ENCODE assay signal across 13 cellular contexts in genomic region chr1:94022471-94023189, GRCh38.
A peak's percentile ranks its signal among the peaks of the same experiment; 100 is the strongest.
DNase-seq lines count a peak whose midpoint lies in the region; ATAC-seq and TF ChIP-seq lines count a peak whose summit lies in the region.
"Had no signal": no experiment of that assay in that cellular context is flagged by ENCODE, and none has a peak within 500 bp of the region (broad histone marks: within the 10 kb centered on the region; RNA-seq: fewer than 3 reads in every experiment).

No MANE protein-coding gene starts in this region.

- no peak overlapping the region for H3K23ac ChIP-seq in mesendoderm (ENCODE audit: low read length)

- H3K27ac Mint-ChIP-seq in immature natural killer cell = peak overlapping the region in 5 of 6 donors; percentile 71 to 98 (median 91)
- peak overlapping the region; percentile 35 for H3K27ac Mint-ChIP-seq in type B pancreatic cell
- H3K27ac Mint-ChIP-seq: activated naive CD8-positive, alpha-beta T cell treated with anti-CD3 and anti-CD28 coated beads, Interleukin-2, amount 10 ng/mL, durations not matched to agents 7 days and 5 days had no signal

- no peak overlapping the region for H2BK120ac ChIP-seq in mesendoderm (ENCODE audit: low read depth, low read length)

- ATAC-seq in GM21737 (IDR thresholded peaks at IDR 0.05; ENCODE audit: unreplicated experiment) = no peak

- H2BK5ac ChIP-seq in mesendoderm (ENCODE audit: low read length) = no peak overlapping the region

- peak; percentile 33 for DNase-seq in DMS153 (lab: John Stamatoyannopoulos, UW)
- DNase-seq in DMS153 treated with DMSO at 0.1 percent for 48 hours (lab: John Stamatoyannopoulos, UW; ENCODE audit: unreplicated experiment) = no peak
- DNase-seq in brain microvascular endothelial cell = peak; percentile 96
- no peak for DNase-seq in immature natural killer cell
- no peak for DNase-seq in type B pancreatic cell (ENCODE audit: extremely low spot score, unreplicated experiment)
- DNase-seq in mesendoderm = no peak
- no peak for DNase-seq in NCI-H1930 (lab: John Stamatoyannopoulos, UW)
- DNase-seq: activated CD4-positive, alpha-beta T cell treated with anti-CD3 and anti-CD28 coated beads for 1 hour; activated naive CD8-positive, alpha-beta T cell treated with anti-CD3 and anti-CD28 coated beads, Interleukin-2, amount 10 ng/mL, durations not matched to agents 7 days and 5 days; Peyer's patch had no signal

- H3K27me3 ChIP-seq in brain microvascular endothelial cell (replicated peaks) = no peaks in the 10 kb centered on the region
- no peaks in the 10 kb centered on the region for H3K27me3 ChIP-seq in mesendoderm (ENCODE audit: insufficient read depth, low read length, poor library complexity)
- H3K27me3 ChIP-seq: Peyer's patch had no signal

- no peak overlapping the region for H3K9ac ChIP-seq in mesendoderm (ENCODE audit: low read length)
- H3K9ac ChIP-seq: KMS-11 had no signal

- no peak for TF ChIP-seq CTCF in brain microvascular endothelial cell (IDR thresholded peaks at IDR 0.05; ENCODE audit: low read depth, low read length, missing control alignments)
- no peak for TF ChIP-seq CTCF in type B pancreatic cell (conservative IDR thresholded peaks at IDR 0.05)

- H3K4me3 Mint-ChIP-seq in immature natural killer cell (peak overlapping the region in 4 of 5 donors; percentile 48 to 78 (median 68)), type B pancreatic cell (no peak overlapping the region)
- H3K4me3 Mint-ChIP-seq: activated naive CD8-positive, alpha-beta T cell treated with anti-CD3 and anti-CD28 coated beads, Interleukin-2, amount 10 ng/mL, durations not matched to agents 7 days and 5 days had no signal

- no peaks in the 10 kb centered on the region for H3K4me1 ChIP-seq in mesendoderm (ENCODE audit: control insufficient read depth, low read depth, low read length)

- no CpG with 5 or more reads among the region's 6 CpGs for WGBS in mesendoderm (ENCODE audit: extremely low coverage, insufficient coverage, low lambda C conversion rate)

- H3K56ac ChIP-seq in mesendoderm (ENCODE audit: low read length) = no peak overlapping the region

- in situ Hi-C loops in brain microvascular endothelial cell (cut with HindIII; ENCODE audit: low pct_ligation_motif_present, low sequenced_read_pairs) = no loop called here

- no peak overlapping the region for H3K4me3 ChIP-seq in brain microvascular endothelial cell (ENCODE audit: low read depth, low read length)
- H3K4me3 ChIP-seq in mesendoderm (ENCODE audit: low read length) = no peak overlapping the region
- H3K4me3 ChIP-seq: Peyer's patch had no signal

- H3K36me3 ChIP-seq in brain microvascular endothelial cell (replicated peaks) (no peaks in the 10 kb centered on the region), mesendoderm (ENCODE audit: control insufficient read depth, insufficient read depth, low read length) (no peaks in the 10 kb centered on the region)
- H3K36me3 ChIP-seq: Peyer's patch had no signal

- H3K4ac ChIP-seq in mesendoderm (ENCODE audit: low read depth, low read length) = no peak overlapping the region

- H3K27ac ChIP-seq in brain microvascular endothelial cell (peak overlapping the region; percentile 62), mesendoderm (ENCODE audit: low read depth, low read length) (no peak overlapping the region)
- H3K27ac ChIP-seq: 22Rv1, KMS-11, Peyer's patch had no signal

- no peak overlapping the region for H3K4me2 ChIP-seq in mesendoderm (ENCODE audit: low read length)
- H3K4me2 ChIP-seq: KMS-11 had no signal

- H3K27me3 Mint-ChIP-seq in immature natural killer cell (ENCODE audit: low read depth in 3 of 3) (peaks cover 4 to 9% (median 6%) of the 10 kb centered on the region in 3 donors), type B pancreatic cell (peaks cover 4% of the 10 kb centered on the region)

- no peak overlapping the region for H2AK5ac ChIP-seq in mesendoderm (ENCODE audit: low read length)

- H3K4me1 Mint-ChIP-seq in immature natural killer cell (peaks cover 77 to 89% of the 10 kb centered on the region in 2 donors), type B pancreatic cell (ENCODE audit: unreplicated experiment) (peaks cover 21% of the 10 kb centered on the region)

- H3K36me3 Mint-ChIP-seq in immature natural killer cell (no peaks in the 10 kb centered on the region), type B pancreatic cell (no peaks in the 10 kb centered on the region)
- H3K36me3 Mint-ChIP-seq: activated naive CD8-positive, alpha-beta T cell treated with anti-CD3 and anti-CD28 coated beads, Interleukin-2, amount 10 ng/mL, durations not matched to agents 7 days and 5 days had no signal

- H3K79me1 ChIP-seq in mesendoderm (ENCODE audit: low read length) = no peaks in the 10 kb centered on the region

- no peak overlapping the region for H3K18ac ChIP-seq in mesendoderm (ENCODE audit: low read length)

- no peak overlapping the region for H2BK15ac ChIP-seq in mesendoderm (replicated peaks; ENCODE audit: low read depth)

- H3K9me3 Mint-ChIP-seq in immature natural killer cell (no peaks in the 10 kb centered on the region), type B pancreatic cell (no peaks in the 10 kb centered on the region)
- H3K9me3 Mint-ChIP-seq: activated naive CD8-positive, alpha-beta T cell treated with anti-CD3 and anti-CD28 coated beads, Interleukin-2, amount 10 ng/mL, durations not matched to agents 7 days and 5 days had no signal

- no peak overlapping the region for H4K5ac ChIP-seq in mesendoderm (ENCODE audit: low read length)

- no peaks in the 10 kb centered on the region for H3K79me2 ChIP-seq in mesendoderm (ENCODE audit: control insufficient read depth, insufficient read depth, low read length)

- H4K8ac ChIP-seq in mesendoderm (ENCODE audit: low read depth, low read length) = no peak overlapping the region

Comparison
In these comparisons a context has a peak if more than half of its experiments do, and no peak if none do; other contexts are left out.
1. DNase-seq: peak in DMS153 (single experiment) and brain microvascular endothelial cell (single experiment); none in DMS153 treated with DMSO at 0.1 percent for 48 hours (single experiment), immature natural killer cell (0 of 3), type B pancreatic cell (single experiment), mesendoderm (single experiment) and NCI-H1930 (0 of 2).